In the genomic region with DNA sequence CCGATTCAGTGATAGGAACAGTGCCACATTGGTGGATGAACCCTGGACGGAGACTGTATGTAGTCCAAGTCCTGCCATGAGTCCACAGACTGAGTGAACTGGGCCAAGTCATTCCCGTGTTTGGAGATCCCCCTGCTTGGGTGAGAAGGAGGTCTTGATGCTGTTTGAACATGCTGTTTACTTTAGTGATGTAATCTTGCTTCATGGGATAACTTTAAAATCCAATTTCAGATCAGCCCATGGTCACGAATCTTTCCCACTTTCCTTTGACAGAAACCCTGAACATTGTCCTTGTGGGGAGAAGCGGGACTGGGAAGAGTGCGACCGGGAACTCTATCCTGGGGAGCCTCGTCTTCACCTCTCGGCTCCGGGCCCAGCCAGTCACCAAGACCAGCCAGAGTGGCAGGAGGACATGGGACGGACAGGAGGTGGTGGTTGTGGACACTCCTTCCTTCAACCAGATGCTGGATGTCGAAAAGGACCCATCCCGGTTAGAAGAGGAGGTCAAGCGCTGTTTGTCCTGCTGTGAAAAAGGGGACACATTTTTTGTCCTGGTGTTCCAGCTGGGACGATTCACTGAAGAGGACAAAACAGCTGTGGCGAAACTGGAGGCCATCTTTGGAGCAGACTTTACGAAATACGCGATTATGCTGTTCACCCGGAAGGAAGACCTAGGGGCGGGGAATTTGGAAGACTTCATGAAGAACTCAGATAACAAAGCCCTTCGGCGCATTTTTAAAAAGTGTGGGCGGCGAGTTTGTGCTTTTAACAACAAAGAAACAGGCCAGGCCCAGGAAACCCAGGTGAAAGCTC, we compare ENCODE assay signal across 20 cellular contexts. TPM values are rescaled to one million over a fixed set of nuclear protein-coding genes. Genes with fewer than 3 reads are reported as not detected.
DNase-seq lines count a peak whose midpoint lies in the region; ATAC-seq and TF ChIP-seq lines count a peak whose summit lies in the region.
"Had no signal": no experiment of that assay in that cellular context is flagged by ENCODE, and none has a peak within 500 bp of the region (broad histone marks: within the 10 kb centered on the region; RNA-seq: fewer than 3 reads in every experiment).

No MANE protein-coding gene starts in this region.

- H3K27me3 ChIP-seq in effector memory CD4-positive, alpha-beta T cell (replicated peaks; ENCODE audit: control insufficient read depth, insufficient read depth, low read length, poor library complexity, severe bottlenecking), result no peaks in the 10 kb centered on the region
- no peaks in the 10 kb centered on the region for H3K27me3 ChIP-seq in tibial nerve
- H3K27me3 ChIP-seq in WERI-Rb-1 (ENCODE audit: insufficient read depth, low read depth, severe bottlenecking), result no peaks in the 10 kb centered on the region
- H3K27me3 ChIP-seq: gastroesophageal sphincter, Peyer's patch, thyroid gland had no signal

- peak overlapping the region; percentile 81 for H3K27ac ChIP-seq in effector memory CD4-positive, alpha-beta T cell (ENCODE audit: insufficient read depth, low read length, poor library complexity, severe bottlenecking)
- H3K27ac ChIP-seq in tibial nerve (no peak overlapping the region), WERI-Rb-1 (no peak overlapping the region)
- H3K27ac ChIP-seq: gastroesophageal sphincter, thyroid gland had no signal

- peaks cover 41% of the 10 kb centered on the region for H3K36me3 ChIP-seq in effector memory CD4-positive, alpha-beta T cell (ENCODE audit: control insufficient read depth, insufficient read depth, low read length)
- H3K36me3 ChIP-seq in tibial nerve (peaks cover 0 to 4% (median 0%) of the 10 kb centered on the region in 3 donors), WERI-Rb-1 (no peaks in the 10 kb centered on the region)
- H3K36me3 ChIP-seq: Peyer's patch, thyroid gland had no signal

- peak overlapping the region; percentile 94 to 98 for H3K27ac Mint-ChIP-seq in stimulated activated naive CD8-positive, alpha-beta T cell treated with anti-CD3 and anti-CD28 coated beads, Interleukin-15, amount 100 ng/mL, for 72 hours
- H3K27ac Mint-ChIP-seq: activated B cell treated with CpG ODN at 0.5 μM for 24 hours had no signal

- H3K4me3 ChIP-seq in effector memory CD4-positive, alpha-beta T cell (ENCODE audit: insufficient read depth, low read depth, low read length, poor library complexity, severe bottlenecking), result no peak overlapping the region
- H3K4me3 ChIP-seq in tibial nerve (no peak overlapping the region), WERI-Rb-1 (ENCODE audit: low read depth, low read length) (no peak overlapping the region)
- H3K4me3 ChIP-seq: gastroesophageal sphincter, lung, Peyer's patch, thyroid gland had no signal

- TF ChIP-seq CTCF in tibial nerve (IDR thresholded peaks at IDR 0.05) (no peak), WERI-Rb-1 (IDR thresholded peaks at IDR 0.05; ENCODE audit: low read depth, low read length) (no peak)

- DNase-seq in stimulated activated CD4-positive, alpha-beta T cell treated with anti-CD3 and anti-CD28 coated beads, Interleukin-1b, Interleukin-23, amount 100 ng/mL, for 48 hours, result peak; percentile 48
- no peak for DNase-seq in stimulated activated CD4-positive, alpha-beta T cell treated with anti-CD3 and anti-CD28 coated beads, Interleukin-2, amount 100 ng/mL, for 48 hours
- DNase-seq in activated CD4-positive, alpha-beta T cell treated with anti-CD3 and anti-CD28 coated beads, Interleukin-2, amount 50 U/mL, for 4 hours, result peak; percentile 41 to 49
- DNase-seq in effector memory CD4-positive, alpha-beta T cell, result no peak
- DNase-seq in stimulated activated naive CD8-positive, alpha-beta T cell treated with anti-CD3 and anti-CD28 coated beads, Interleukin-15, amount 100 ng/mL, for 72 hours, result peak in 1 of 2 donors; percentile 37
- DNase-seq in tibial nerve (ENCODE audit: low spot score in 2 of 2) (no peak), WERI-Rb-1 (no peak)
- DNase-seq: activated B cell treated with CpG ODN at 0.5 μM for 24 hours, AML-193, DMS 273 treated with DMSO at 0.1 percent for 48 hours, KBM-7, NCI-H1092, Peyer's patch, SW 1271, thyroid gland had no signal

- peak overlapping the region; percentile 68 to 90 for H3K4me3 Mint-ChIP-seq in stimulated activated naive CD8-positive, alpha-beta T cell treated with anti-CD3 and anti-CD28 coated beads, Interleukin-15, amount 100 ng/mL, for 72 hours
- H3K4me3 Mint-ChIP-seq: activated B cell treated with CpG ODN at 0.5 μM for 24 hours had no signal

- 87 to 89% methylated on average over 25 of the region's 25 CpGs for WGBS in tibial nerve, 2 donors

- H3K27me3 Mint-ChIP-seq in stimulated activated naive CD8-positive, alpha-beta T cell treated with anti-CD3 and anti-CD28 coated beads, Interleukin-15, amount 100 ng/mL, for 72 hours, result no peaks in the 10 kb centered on the region

- peaks cover 60% of the 10 kb centered on the region for H3K4me1 ChIP-seq in effector memory CD4-positive, alpha-beta T cell (ENCODE audit: control insufficient read depth, insufficient read depth, low read length, poor library complexity, severe bottlenecking)
- H3K4me1 ChIP-seq in tibial nerve, result peaks cover 0 to under 1% (median 0%) of the 10 kb centered on the region in 4 donors
- H3K4me1 ChIP-seq: gastroesophageal sphincter had no signal

- ATAC-seq in stimulated activated naive CD8-positive, alpha-beta T cell treated with anti-CD3 and anti-CD28 coated beads, Interleukin-15, amount 100 ng/mL, for 72 hours, result peak; percentile 22
- no peak for ATAC-seq in HG02970 (IDR thresholded peaks at IDR 0.05; ENCODE audit: low FRiP score, unreplicated experiment)
- ATAC-seq: gastroesophageal sphincter had no signal

- H3K9me3 Mint-ChIP-seq in stimulated activated naive CD8-positive, alpha-beta T cell treated with anti-CD3 and anti-CD28 coated beads, Interleukin-15, amount 100 ng/mL, for 72 hours, result peaks cover 0 to 6% of the 10 kb centered on the region in 2 donors
- H3K9me3 Mint-ChIP-seq: activated B cell treated with CpG ODN at 0.5 μM for 24 hours had no signal

- H3K4me1 Mint-ChIP-seq in stimulated activated naive CD8-positive, alpha-beta T cell treated with anti-CD3 and anti-CD28 coated beads, Interleukin-15, amount 100 ng/mL, for 72 hours, result peaks cover 82% of the 10 kb centered on the region

- no peak for TF ChIP-seq POLR2A in tibial nerve (IDR thresholded peaks at IDR 0.05)

- H3K9me3 ChIP-seq in effector memory CD4-positive, alpha-beta T cell (ENCODE audit: control insufficient read depth, low read length), result no peaks in the 10 kb centered on the region
- H3K9me3 ChIP-seq in tibial nerve (no peaks in the 10 kb centered on the region), WERI-Rb-1 (ENCODE audit: severe bottlenecking) (no peaks in the 10 kb centered on the region)
- H3K9me3 ChIP-seq: gastroesophageal sphincter, Peyer's patch, thyroid gland had no signal

- no peak for TF ChIP-seq EP300 in tibial nerve (IDR thresholded peaks at IDR 0.05)

RNA-seq across cellular contexts. Expression of a gene that starts 26.6 kb away (rescaled TPM):
- 10 to 100 TPM in 2 of 4 donors, 1 to 10 TPM in 2; 6.3 to 15.9 (median 10.4) TPM for total RNA-seq in tibial nerve
- total RNA-seq: activated B cell treated with CpG ODN at 0.5 μM for 24 hours, epithelial cell of proximal tubule, H4 had no signal

RNA-seq across cellular contexts. Expression of a gene that starts 37.6 kb away (rescaled TPM):
- 10 to 100 TPM; 18.8 to 25.7 (median 23.6) TPM for total RNA-seq in tibial nerve
- total RNA-seq: activated B cell treated with CpG ODN at 0.5 μM for 24 hours, epithelial cell of proximal tubule, H4 had no signal

Comparison
In these comparisons a context has a peak if more than half of its experiments do, and no peak if none do; other contexts are left out.
1. DNase-seq: peak in stimulated activated CD4-positive, alpha-beta T cell treated with anti-CD3 and anti-CD28 coated beads, Interleukin-1b, Interleukin-23, amount 100 ng/mL, for 48 hours (single experiment) and activated CD4-positive, alpha-beta T cell treated with anti-CD3 and anti-CD28 coated beads, Interleukin-2, amount 50 U/mL, for 4 hours (2 of 2); none in stimulated activated CD4-positive, alpha-beta T cell treated with anti-CD3 and anti-CD28 coated beads, Interleukin-2, amount 100 ng/mL, for 48 hours (0 of 2), effector memory CD4-positive, alpha-beta T cell (0 of 3), tibial nerve (0 of 2) and WERI-Rb-1 (single experiment).